Comparison of ENCODE assay signal across 33 cellular contexts in the genomic region with DNA sequence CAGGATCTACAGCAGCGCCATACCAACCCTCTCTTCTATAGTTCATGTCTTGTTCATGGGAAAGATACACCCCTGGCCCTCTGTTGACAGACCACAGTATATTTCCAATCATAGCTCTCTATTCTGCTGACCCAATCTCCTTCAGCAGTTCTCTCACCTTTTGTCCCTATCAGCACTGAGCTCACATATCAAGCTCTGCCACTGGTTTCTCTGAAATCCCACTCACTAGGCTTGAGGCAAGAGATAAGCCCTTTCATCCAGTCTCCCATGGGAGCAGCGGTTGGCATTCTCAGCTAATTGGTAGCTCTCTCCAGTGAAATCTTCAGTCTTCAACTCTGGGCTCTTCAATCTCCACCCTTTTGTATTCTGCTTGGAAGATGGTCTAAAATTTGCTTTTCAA.
A peak's percentile ranks its signal among the peaks of the same experiment; 100 is the strongest.
DNase-seq lines count a peak whose midpoint lies in the region; ATAC-seq, FAIRE-seq and TF ChIP-seq lines count a peak whose summit lies in the region.
"Had no signal": no experiment of that assay in that cellular context is flagged by ENCODE, and none has a peak within 500 bp of the region (broad histone marks: within the 10 kb centered on the region; RNA-seq: fewer than 3 reads in every experiment).

No MANE protein-coding gene starts in this region.

- POLR2A ChIA-PET in H1 (lab: Charles Lee; ENCODE audit: partially characterized antibody) = interaction anchor here (1.1 kb wide), 1 partner anchor 313 kb away, joined by 3 read pairs; no protein-coding TSS in a partner anchor

- H4K5ac ChIP-seq in H1 (ENCODE audit: insufficient read length, low read depth, low read length) = no peak overlapping the region

- no peaks in the 10 kb centered on the region for H3K79me1 ChIP-seq in H1 (ENCODE audit: low read depth, low read length)

- ATAC-seq in omental fat pad (ENCODE audit: low FRiP score) = no peak
- ATAC-seq in GM19328 (IDR thresholded peaks at IDR 0.05; ENCODE audit: unreplicated experiment) = no peak
- ATAC-seq: A549; activated CD4-positive, alpha-beta T cell treated with anti-CD3 and anti-CD28 coated beads for 36 hours; activated CD8-positive, alpha-beta T cell treated with anti-CD3 and anti-CD28 coated beads, Interleukin-2, amount 10 ng/mL, durations not matched to agents 7 days and 5 days; activated T-helper 17 cell treated with anti-CD3 and anti-CD28 coated beads, Interleukin-2, amount 50 U/mL, for 72 hours; right lobe of liver had no signal

- H3K4me2 ChIP-seq in H1 (ENCODE audit: insufficient read depth in 1 of 2, low read depth in 2 of 2, low read length in 2 of 2) = no peak overlapping the region
- H3K4me2 ChIP-seq: A549, PC-9 had no signal

- H2BK15ac ChIP-seq in H1 (ENCODE audit: low read length) = no peak overlapping the region

- no peak overlapping the region for H3K4me3 Mint-ChIP-seq in nephron progenitor cell
- H3K4me3 Mint-ChIP-seq: activated CD4-positive, alpha-beta T cell treated with anti-CD3 and anti-CD28 coated beads for 36 hours; activated CD8-positive, alpha-beta T cell treated with anti-CD3 and anti-CD28 coated beads, Interleukin-2, amount 10 ng/mL, durations not matched to agents 7 days and 5 days; activated naive CD4-positive, alpha-beta T cell treated with anti-CD3 and anti-CD28 coated beads, Interleukin-2, amount 10 ng/mL, durations not matched to agents 7 days and 5 days; activated T-helper 17 cell treated with anti-CD3 and anti-CD28 coated beads, Interleukin-2, amount 50 U/mL, for 72 hours; CD4-positive, alpha-beta T cell had no signal

- H3K4me3 ChIP-seq in H1 (ENCODE audit: extremely low read depth in 1 of 4, insufficient read depth in 2 of 4, low read depth in 3 of 4, low read length in 4 of 4) = no peak overlapping the region
- H3K4me3 ChIP-seq: A549, PC-9, prostate gland, right lobe of liver, tibial artery, vagina had no signal

- H4K91ac ChIP-seq in H1 (replicated peaks; ENCODE audit: insufficient read length, low read length) = no peak overlapping the region

- no peak overlapping the region for H3K23ac ChIP-seq in H1 (ENCODE audit: insufficient read length)

- H2AK5ac ChIP-seq in H1 (ENCODE audit: low read depth, low read length) = no peak overlapping the region

- no peak overlapping the region for H3K9ac ChIP-seq in H1 (replicated peaks in 1 of 4; ENCODE audit: extremely low read depth in 1 of 4, low read depth in 3 of 4, low read length in 3 of 4)

- CTCF ChIA-PET in H1 (lab: Charles Lee; ENCODE audit: partially characterized antibody) = interaction anchor here (0.6 to 1.2 kb wide), 4 partner anchors 14 to 293 kb away, joined by 3 to 4 read pairs (median 3); no protein-coding TSS in a partner anchor

- no peak overlapping the region for H3K14ac ChIP-seq in H1 (ENCODE audit: insufficient read length)

- H3K79me2 ChIP-seq in H1 (ENCODE audit: control insufficient read depth in 1 of 2, insufficient read depth in 2 of 2, low read length in 2 of 2) = no peaks in the 10 kb centered on the region

- H3K23me2 ChIP-seq in H1 (ENCODE audit: low read depth, low read length) = no peaks in the 10 kb centered on the region

- no peaks in the 10 kb centered on the region for H3K9me3 ChIP-seq in H1 (ENCODE audit: insufficient read depth in 2 of 2, low read depth in 1 of 2, low read length in 1 of 2)
- H3K9me3 ChIP-seq: A549, neutrophil, prostate gland, right lobe of liver, tibial artery, vagina had no signal

- peaks cover 23% of the 10 kb centered on the region for H3K4me1 Mint-ChIP-seq in nephron progenitor cell
- H3K4me1 Mint-ChIP-seq: activated CD4-positive, alpha-beta T cell treated with anti-CD3 and anti-CD28 coated beads for 36 hours; activated naive CD4-positive, alpha-beta T cell treated with anti-CD3 and anti-CD28 coated beads, Interleukin-2, amount 10 ng/mL, durations not matched to agents 7 days and 5 days; activated T-helper 17 cell treated with anti-CD3 and anti-CD28 coated beads, Interleukin-2, amount 50 U/mL, for 72 hours had no signal

- no peak overlapping the region for H3K27ac ChIP-seq in H1 (ENCODE audit: low read depth, low read length)
- H3K27ac ChIP-seq: A549, brain microvascular endothelial cell, neutrophil, PC-9, prostate gland, right lobe of liver, tibial artery, vagina, VCaP had no signal

- DNase-seq in D721Med (ENCODE audit: insufficient read length, low spot score) (peak; percentile 15), NCI-H82 (lab: John Stamatoyannopoulos, UW) (peak; percentile 70), H1 (ENCODE audit: low read depth in 1 of 2, low spot score in 2 of 2) (no peak), nephron progenitor cell (no peak), omental fat pad (ENCODE audit: low spot score) (no peak), HTR-8/SVneo (ENCODE audit: insufficient read length, low spot score) (no peak), NCI-H1092 (lab: John Stamatoyannopoulos, UW) (no peak)
- DNase-seq: activated CD4-positive, alpha-beta T cell treated with anti-CD3 and anti-CD28 coated beads for 36 hours; activated CD8-positive, alpha-beta T cell treated with anti-CD3 and anti-CD28 coated beads, Interleukin-2, amount 10 ng/mL, durations not matched to agents 7 days and 5 days; activated naive CD4-positive, alpha-beta T cell treated with anti-CD3 and anti-CD28 coated beads, Interleukin-2, amount 10 ng/mL, durations not matched to agents 7 days and 5 days; AML-193; amygdala; brain microvascular endothelial cell; CD4-positive, alpha-beta T cell; DMS 273 treated with DMSO at 0.1 percent for 48 hours; hippocampal formation; NCI-H1694; NCI-H2171; NCI-H510A treated with DMSO at 0.1 percent for 48 hours; NK-92 treated with Interleukin-12 subunit alpha and Interleukin-12 subunit beta, amount 100 ng/mL, for 24 hours; PC-9; right lobe of liver; SHP77; stimulated activated CD4-positive, alpha-beta T cell treated with anti-CD3 and anti-CD28 coated beads, Interleukin-4, amount 100 ng/mL, for 1 hour; tibial artery had no signal

- H4K8ac ChIP-seq in H1 (ENCODE audit: extremely low read depth, insufficient read depth, low read length) = no peak overlapping the region

- H3K36me3 Mint-ChIP-seq in nephron progenitor cell (ENCODE audit: low read depth) = no peaks in the 10 kb centered on the region
- H3K36me3 Mint-ChIP-seq: activated naive CD4-positive, alpha-beta T cell treated with anti-CD3 and anti-CD28 coated beads, Interleukin-2, amount 10 ng/mL, durations not matched to agents 7 days and 5 days had no signal

- H2BK12ac ChIP-seq in H1 (ENCODE audit: low read depth, low read length) = no peak overlapping the region

- H2BK120ac ChIP-seq in H1 (replicated peaks; ENCODE audit: low read depth, low read length) = no peak overlapping the region

- WGBS in H1 (ENCODE audit: extremely low coverage in 1 of 2, insufficient coverage in 1 of 2, insufficient read length in 1 of 2, insufficient replicate concordance in 2 of 2, low coverage in 1 of 2, low lambda C conversion rate in 2 of 2, missing lambda C conversion rate in 1 of 2), 2 experiments = 93% methylated on average over 2 of the region's 2 CpGs; no CpG with 5 or more reads in 1 of the 2 experiments

- H3K27ac Mint-ChIP-seq in nephron progenitor cell = peak overlapping the region; percentile 23
- H3K27ac Mint-ChIP-seq: activated CD4-positive, alpha-beta T cell treated with anti-CD3 and anti-CD28 coated beads for 36 hours; activated CD8-positive, alpha-beta T cell treated with anti-CD3 and anti-CD28 coated beads, Interleukin-2, amount 10 ng/mL, durations not matched to agents 7 days and 5 days; activated naive CD4-positive, alpha-beta T cell treated with anti-CD3 and anti-CD28 coated beads, Interleukin-2, amount 10 ng/mL, durations not matched to agents 7 days and 5 days; activated T-helper 17 cell treated with anti-CD3 and anti-CD28 coated beads, Interleukin-2, amount 50 U/mL, for 72 hours; CD4-positive, alpha-beta T cell had no signal

- no peak overlapping the region for H2BK20ac ChIP-seq in H1 (ENCODE audit: low read length)

- H3K4ac ChIP-seq in H1 (replicated peaks; ENCODE audit: insufficient read length, low read depth, low read length) = no peak overlapping the region

- no peak for TF ChIP-seq RAD21 in H1 (IDR thresholded peaks at IDR 0.05 in 1 of 2, conservative IDR thresholded peaks at IDR 0.05 in 1 of 2; ENCODE audit: low read depth in 2 of 2, low read length in 2 of 2)

- H3K27me3 Mint-ChIP-seq in nephron progenitor cell (ENCODE audit: low read depth, poor library complexity) = peaks cover 4% of the 10 kb centered on the region
- H3K27me3 Mint-ChIP-seq: activated CD4-positive, alpha-beta T cell treated with anti-CD3 and anti-CD28 coated beads for 36 hours; activated naive CD4-positive, alpha-beta T cell treated with anti-CD3 and anti-CD28 coated beads, Interleukin-2, amount 10 ng/mL, durations not matched to agents 7 days and 5 days; activated T-helper 17 cell treated with anti-CD3 and anti-CD28 coated beads, Interleukin-2, amount 50 U/mL, for 72 hours; CD4-positive, alpha-beta T cell had no signal

- peaks cover 14% of the 10 kb centered on the region for H3K9me3 Mint-ChIP-seq in nephron progenitor cell
- H3K9me3 Mint-ChIP-seq: activated naive CD4-positive, alpha-beta T cell treated with anti-CD3 and anti-CD28 coated beads, Interleukin-2, amount 10 ng/mL, durations not matched to agents 7 days and 5 days; activated T-helper 17 cell treated with anti-CD3 and anti-CD28 coated beads, Interleukin-2, amount 50 U/mL, for 72 hours; CD4-positive, alpha-beta T cell had no signal

- TF ChIP-seq POLR2A in H1 (IDR thresholded peaks at IDR 0.05; ENCODE audit: control extremely low read depth in 1 of 2, low read depth in 2 of 2, low read length in 2 of 2) = no peak

- no peak for TF ChIP-seq EP300 in H1 (IDR thresholded peaks at IDR 0.05; ENCODE audit: borderline replicate concordance in 1 of 2, low read depth in 2 of 2, low read length in 2 of 2)

- no peak overlapping the region; the same call in 1 of the 2 replicates for H3K18ac ChIP-seq in H1 (ENCODE audit: extremely low read depth, low read length)

- no peaks in the 10 kb centered on the region for H4K20me1 ChIP-seq in H1 (replicated peaks in 1 of 2; ENCODE audit: control insufficient read depth in 1 of 2, insufficient read depth in 2 of 2, low read length in 2 of 2)

- no peaks in the 10 kb centered on the region for H3K27me3 ChIP-seq in H1 (replicated peaks in 1 of 4; ENCODE audit: control insufficient read depth in 3 of 4, extremely low read depth in 1 of 4, insufficient read depth in 3 of 4, low read length in 3 of 4)
- H3K27me3 ChIP-seq: brain microvascular endothelial cell, neutrophil, right lobe of liver, tibial artery, vagina had no signal

- no peak overlapping the region for H2BK5ac ChIP-seq in H1 (ENCODE audit: low read depth, low read length)

- H2AFZ ChIP-seq in H1 (ENCODE audit: low read length) = 0 out of 2 replicates have a peak overlapping the region, but pooled peaks have one; percentile 3
- H2AFZ ChIP-seq: PC-9 had no signal

- H3K36me3 ChIP-seq in H1 (ENCODE audit: control insufficient read depth in 2 of 4, insufficient read depth in 4 of 4, low read length in 3 of 4) = no peaks in the 10 kb centered on the region
- H3K36me3 ChIP-seq: brain microvascular endothelial cell, neutrophil, prostate gland, right lobe of liver, tibial artery, vagina had no signal

- H3K56ac ChIP-seq in H1 (replicated peaks; ENCODE audit: insufficient read length, low read depth, low read length) = no peak overlapping the region

- FAIRE-seq in D721Med (lab: Jason Lieb, UNC) = no peak
- no peak for FAIRE-seq in H1 (lab: Jason Lieb, UNC)
- no peak for FAIRE-seq in HTR-8/SVneo (lab: Jason Lieb, UNC)
- FAIRE-seq: A549, GM12892 had no signal

- no peak for TF ChIP-seq CTCF in D721Med (IDR thresholded peaks at IDR 0.05; ENCODE audit: insufficient read depth, missing control alignments)
- TF ChIP-seq CTCF in H1 (IDR thresholded peaks at IDR 0.05; ENCODE audit: control extremely low read depth in 1 of 3, insufficient read depth in 1 of 3, low read depth in 1 of 3, low read length in 3 of 3) = no peak
- no peak for TF ChIP-seq CTCF in nephron progenitor cell (IDR thresholded peaks at IDR 0.05)
- no peak for TF ChIP-seq CTCF in omental fat pad (IDR thresholded peaks at IDR 0.05)

- H3K4me1 ChIP-seq in H1 (replicated peaks in 1 of 4; ENCODE audit: control insufficient read depth in 3 of 4, insufficient read depth in 4 of 4, low read length in 3 of 4) = no peaks in the 10 kb centered on the region
- H3K4me1 ChIP-seq: A549, prostate gland, right lobe of liver, tibial artery, vagina had no signal

Comparison
In these comparisons a context has a peak if more than half of its experiments do, and no peak if none do; other contexts are left out.
1. DNase-seq: peak in D721Med (single experiment) and NCI-H82 (single experiment); none in H1 (0 of 2), nephron progenitor cell (single experiment), omental fat pad (single experiment), HTR-8/SVneo (single experiment) and NCI-H1092 (single experiment).